31 cellular contexts compared by ENCODE assay signal in genomic region chr3:50210176-50210509, GRCh38. TPM values are rescaled to one million over a fixed set of nuclear protein-coding genes. Genes with fewer than 3 reads are reported as not detected.
"Had no signal": no experiment of that assay in that cellular context is flagged by ENCODE, and none has a peak within 500 bp of the region (broad histone marks: within the 10 kb centered on the region; RNA-seq: fewer than 3 reads in every experiment).

No MANE protein-coding gene starts in this region.

- H3K4me1 Mint-ChIP-seq: activated CD4-positive, alpha-beta memory T cell treated with anti-CD3 and anti-CD28 coated beads, Interleukin-2, amount 10 ng/mL, durations not matched to agents 7 days and 5 days; activated naive CD8-positive, alpha-beta T cell treated with anti-CD3 and anti-CD28 coated beads for 36 hours; central memory CD8-positive, alpha-beta T cell had no signal

- H3K4me2 ChIP-seq: SK-N-SH had no signal

- H3K36me3 Mint-ChIP-seq: activated CD8-positive, alpha-beta memory T cell treated with anti-CD3 and anti-CD28 coated beads, Interleukin-2, amount 10 ng/mL, durations not matched to agents 7 days and 5 days; activated naive CD4-positive, alpha-beta T cell treated with anti-CD3 and anti-CD28 coated beads, Interleukin-2, amount 10 ng/mL, durations not matched to agents 7 days and 5 days; activated naive CD8-positive, alpha-beta T cell treated with anti-CD3 and anti-CD28 coated beads for 36 hours had no signal

- ATAC-seq: activated CD8-positive, alpha-beta memory T cell treated with anti-CD3 and anti-CD28 coated beads, Interleukin-2, amount 10 ng/mL, durations not matched to agents 7 days and 5 days; PC-3 had no signal

- H3K9me3 ChIP-seq: Peyer's patch, SJSA1, SK-N-SH had no signal

- H3K9ac ChIP-seq: SK-N-SH had no signal

- H3K4me1 ChIP-seq: SJSA1 had no signal

- DNase-seq: activated B cell treated with CpG ODN at 0.5 μM for 24 hours; activated CD4-positive, alpha-beta memory T cell treated with anti-CD3 and anti-CD28 coated beads, Interleukin-2, amount 10 ng/mL, durations not matched to agents 7 days and 5 days; activated CD4-positive, alpha-beta T cell treated with anti-CD3 and anti-CD28 coated beads for 1 hour; activated CD4-positive, alpha-beta T cell treated with anti-CD3 and anti-CD28 coated beads for 48 hours; activated CD8-positive, alpha-beta memory T cell treated with anti-CD3 and anti-CD28 coated beads for 24 hours; activated CD8-positive, alpha-beta memory T cell treated with anti-CD3 and anti-CD28 coated beads, Interleukin-2, amount 10 ng/mL, durations not matched to agents 7 days and 5 days; activated CD8-positive, alpha-beta memory T cell treated with anti-CD3 and anti-CD28 coated beads, Interleukin-2, amount 50 U/mL, for 48 hours; activated effector memory CD4-positive, alpha-beta T cell treated with Interleukin-2 at 50 U/mL for 16 hours; activated naive CD4-positive, alpha-beta T cell treated with anti-CD3 and anti-CD28 coated beads, Interleukin-2, amount 10 ng/mL, durations not matched to agents 7 days and 5 days; activated naive CD8-positive, alpha-beta T cell treated with anti-CD3 and anti-CD28 coated beads for 36 hours; activated T-cell treated with anti-CD3 and anti-CD28 coated beads, Interleukin-2, amount 50 U/mL, for 48 hours; amniotic stem cell; aorta; NCI-H1092 treated with DMSO at 0.1 percent for 48 hours; NCI-H187; NCI-H2029 treated with DMSO at 0.1 percent for 48 hours; NCI-H2171; NCI-H526; NCI-H748 treated with DMSO at 0.1 percent for 48 hours; NK-92 treated with Interleukin-12 subunit alpha and Interleukin-12 subunit beta, amount 100 ng/mL, for 24 hours; PC-3; RPMI8226; SHP77 treated with DMSO at 0.1 percent for 48 hours; SK-N-SH had no signal

- H3K27ac Mint-ChIP-seq: activated B cell treated with CpG ODN at 0.5 μM for 24 hours; activated CD4-positive, alpha-beta memory T cell treated with anti-CD3 and anti-CD28 coated beads, Interleukin-2, amount 10 ng/mL, durations not matched to agents 7 days and 5 days; activated CD8-positive, alpha-beta memory T cell treated with anti-CD3 and anti-CD28 coated beads, Interleukin-2, amount 10 ng/mL, durations not matched to agents 7 days and 5 days; activated naive CD4-positive, alpha-beta T cell treated with anti-CD3 and anti-CD28 coated beads, Interleukin-2, amount 10 ng/mL, durations not matched to agents 7 days and 5 days; activated naive CD8-positive, alpha-beta T cell treated with anti-CD3 and anti-CD28 coated beads for 36 hours; T-helper 1 cell treated with Interleukin-12 subunit alpha and Interleukin-12 subunit beta and Interleukin-4 antibody, amounts not matched to agents 30 μg/mL and 1 μg/mL, for 36 hours; T-helper 2 cell treated with Interferon-gamma antibody and Interleukin-4, amounts not matched to agents 5 μg/mL and 100 μg/mL, for 36 hours had no signal

- H3K4me3 ChIP-seq: cardiac muscle cell, Peyer's patch, SJSA1 had no signal

- H3K36me3 ChIP-seq: cardiac muscle cell, Peyer's patch, SJSA1 had no signal

- H3K9me3 Mint-ChIP-seq: activated B cell treated with CpG ODN at 0.5 μM for 24 hours; activated CD4-positive, alpha-beta memory T cell treated with anti-CD3 and anti-CD28 coated beads, Interleukin-2, amount 10 ng/mL, durations not matched to agents 7 days and 5 days; activated naive CD4-positive, alpha-beta T cell treated with anti-CD3 and anti-CD28 coated beads, Interleukin-2, amount 10 ng/mL, durations not matched to agents 7 days and 5 days; activated naive CD8-positive, alpha-beta T cell treated with anti-CD3 and anti-CD28 coated beads for 36 hours; central memory CD8-positive, alpha-beta T cell; T-helper 1 cell treated with Interleukin-12 subunit alpha and Interleukin-12 subunit beta and Interleukin-4 antibody, amounts not matched to agents 30 μg/mL and 1 μg/mL, for 36 hours; T-helper 2 cell treated with Interferon-gamma antibody and Interleukin-4, amounts not matched to agents 5 μg/mL and 100 μg/mL, for 36 hours had no signal

- H3K27ac ChIP-seq: cardiac muscle cell, SJSA1 had no signal

- H3K4me3 Mint-ChIP-seq: activated B cell treated with CpG ODN at 0.5 μM for 24 hours; activated CD4-positive, alpha-beta memory T cell treated with anti-CD3 and anti-CD28 coated beads, Interleukin-2, amount 10 ng/mL, durations not matched to agents 7 days and 5 days; activated CD8-positive, alpha-beta memory T cell treated with anti-CD3 and anti-CD28 coated beads, Interleukin-2, amount 10 ng/mL, durations not matched to agents 7 days and 5 days; activated naive CD4-positive, alpha-beta T cell treated with anti-CD3 and anti-CD28 coated beads, Interleukin-2, amount 10 ng/mL, durations not matched to agents 7 days and 5 days; activated naive CD8-positive, alpha-beta T cell treated with anti-CD3 and anti-CD28 coated beads for 36 hours; central memory CD8-positive, alpha-beta T cell; T-helper 1 cell treated with Interleukin-12 subunit alpha and Interleukin-12 subunit beta and Interleukin-4 antibody, amounts not matched to agents 30 μg/mL and 1 μg/mL, for 36 hours; T-helper 2 cell treated with Interferon-gamma antibody and Interleukin-4, amounts not matched to agents 5 μg/mL and 100 μg/mL, for 36 hours had no signal

RNA-seq across cellular contexts. Expression of gene SLC38A3, which starts 5.1 kb away (rescaled TPM):
- total RNA-seq: activated B cell treated with CpG ODN at 0.5 μM for 24 hours; activated CD4-positive, alpha-beta memory T cell treated with anti-CD3 and anti-CD28 coated beads, Interleukin-2, amount 10 ng/mL, durations not matched to agents 7 days and 5 days; activated CD8-positive, alpha-beta memory T cell treated with anti-CD3 and anti-CD28 coated beads, Interleukin-2, amount 10 ng/mL, durations not matched to agents 7 days and 5 days; SJSA1 had no signal

RNA-seq across cellular contexts. Expression of gene GNAT1, which starts 18.7 kb away (rescaled TPM):
- total RNA-seq: activated B cell treated with CpG ODN at 0.5 μM for 24 hours; activated CD4-positive, alpha-beta memory T cell treated with anti-CD3 and anti-CD28 coated beads, Interleukin-2, amount 10 ng/mL, durations not matched to agents 7 days and 5 days; activated CD8-positive, alpha-beta memory T cell treated with anti-CD3 and anti-CD28 coated beads, Interleukin-2, amount 10 ng/mL, durations not matched to agents 7 days and 5 days; aorta; cardiac muscle cell; M059J; Peyer's patch; SJSA1 had no signal
- polyA plus RNA-seq: aorta, cardiac muscle cell, SK-N-SH had no signal

RNA-seq across cellular contexts. Expression of gene SEMA3F, which starts 55.0 kb away (rescaled TPM):
- total RNA-seq: activated B cell treated with CpG ODN at 0.5 μM for 24 hours had no signal

RNA-seq across cellular contexts. Expression of gene SEMA3B, which starts 58.8 kb away (rescaled TPM):
- total RNA-seq: activated B cell treated with CpG ODN at 0.5 μM for 24 hours had no signal
